In genomic region chr2:28717339-28717758, GRCh38 we compare ENCODE assay signal across 8 cellular contexts. TPM values are rescaled to one million over a fixed set of nuclear protein-coding genes. Genes with fewer than 3 reads are reported as not detected.
DNase-seq lines count a peak whose midpoint lies in the region; ATAC-seq lines count a peak whose summit lies in the region.

No MANE protein-coding gene starts in this region.

- no peaks in the 10 kb centered on the region for H3K36me3 ChIP-seq in CD4-positive, CD25-positive, alpha-beta regulatory T cell (ENCODE audit: control insufficient read depth, insufficient read depth, low read length)
- H3K36me3 ChIP-seq in aorta (ENCODE audit: control insufficient read depth in 1 of 2, insufficient read depth in 2 of 2, low read length in 1 of 2): no peaks in the 10 kb centered on the region

- H3K4me1 Mint-ChIP-seq in CD4-positive, CD25-positive, alpha-beta regulatory T cell: no peaks in the 10 kb centered on the region

- H3K4me3 Mint-ChIP-seq in CD4-positive, CD25-positive, alpha-beta regulatory T cell: no peak overlapping the region

- H3K27ac ChIP-seq in CD4-positive, CD25-positive, alpha-beta regulatory T cell (ENCODE audit: insufficient read depth, low read length, poor library complexity, severe bottlenecking): no peak overlapping the region
- H3K27ac ChIP-seq in aorta (ENCODE audit: low read depth in 1 of 2, low read length in 2 of 2): peak overlapping the region; percentile 28 to 64

- intact Hi-C loops in aorta (cut with DNase I): loop anchor here in 1 of 2 donors (1.0 kb wide), 1 partner anchor 52 kb away; no protein-coding TSS in a partner anchor

- H3K27me3 Mint-ChIP-seq in CD4-positive, CD25-positive, alpha-beta regulatory T cell: no peaks in the 10 kb centered on the region

- peak overlapping the region in 2 of 3 donors; percentile 39 to 52 for H3K27ac Mint-ChIP-seq in CD4-positive, CD25-positive, alpha-beta regulatory T cell

- H3K36me3 Mint-ChIP-seq in CD4-positive, CD25-positive, alpha-beta regulatory T cell: no peaks in the 10 kb centered on the region

- no peak overlapping the region for H3K4me3 ChIP-seq in CD4-positive, CD25-positive, alpha-beta regulatory T cell (ENCODE audit: low read depth, low read length)
- H3K4me3 ChIP-seq in aorta (ENCODE audit: low read length in 2 of 2): no peak overlapping the region

- H3K9me3 ChIP-seq in CD4-positive, CD25-positive, alpha-beta regulatory T cell (ENCODE audit: control insufficient read depth in 2 of 2, low read length in 2 of 2): no peaks in the 10 kb centered on the region
- H3K9me3 ChIP-seq in aorta (ENCODE audit: control insufficient read depth, low read length): no peaks in the 10 kb centered on the region

- H3K4me1 ChIP-seq in CD4-positive, CD25-positive, alpha-beta regulatory T cell (ENCODE audit: control insufficient read depth, insufficient read depth, low read length, poor library complexity, severe bottlenecking): no peaks in the 10 kb centered on the region
- peaks cover 2 to 4% of the 10 kb centered on the region in 2 donors for H3K4me1 ChIP-seq in aorta (ENCODE audit: control insufficient read depth in 1 of 2, insufficient read depth in 2 of 2, low read length in 2 of 2)

- ATAC-seq in CD4-positive, CD25-positive, alpha-beta regulatory T cell (ENCODE audit: low read depth in 2 of 2): peak in 1 of 2 donors; percentile 20
- peak; percentile 58 for ATAC-seq in aorta (ENCODE audit: low FRiP score)
- ATAC-seq in GM18519 (IDR thresholded peaks at IDR 0.05; ENCODE audit: low FRiP score, unreplicated experiment): no peak
- no peak for ATAC-seq in GM19397 (IDR thresholded peaks at IDR 0.05; ENCODE audit: unreplicated experiment)

- DNase-seq in CD4-positive, CD25-positive, alpha-beta regulatory T cell: no peak
- DNase-seq in NCI-H510A treated with DMSO at 0.1 percent for 48 hours (lab: John Stamatoyannopoulos, UW): peak; percentile 79
- peak; percentile 73 for DNase-seq in dermis blood vessel endothelial cell
- DNase-seq in midbrain (lab: John Stamatoyannopoulos, UW): peak; percentile 7
- DNase-seq in aorta: peak in 1 of 2 donors; percentile 87
- DNase-seq in stimulated activated CD4-positive, alpha-beta T cell treated with anti-CD3 and anti-CD28 coated beads, Interleukin-12 subunit alpha, Interleukin-12 subunit beta, amount 100 ng/mL, for 4 hours: no peak

- peaks cover 0 to 2% (median 0%) of the 10 kb centered on the region in 7 donors for H3K9me3 Mint-ChIP-seq in CD4-positive, CD25-positive, alpha-beta regulatory T cell

- H3K27me3 ChIP-seq in CD4-positive, CD25-positive, alpha-beta regulatory T cell (ENCODE audit: control insufficient read depth, insufficient read depth, low read length): no peaks in the 10 kb centered on the region
- no peaks in the 10 kb centered on the region for H3K27me3 ChIP-seq in aorta (ENCODE audit: control insufficient read depth in 1 of 2, insufficient read depth in 2 of 2, low read length in 1 of 2)

- 47 to 48% methylated on average over 5 of the region's 5 CpGs for WGBS in aorta, 2 donors

RNA-seq across cellular contexts. Expression of gene PPP1CB, which starts 34.3 kb away (rescaled TPM):
- total RNA-seq in CD4-positive, CD25-positive, alpha-beta regulatory T cell: 303 TPM
- polyA plus RNA-seq in CD4-positive, CD25-positive, alpha-beta regulatory T cell: 100 to 1,000 TPM; 102 to 136 (median 117) TPM
- total RNA-seq in dermis blood vessel endothelial cell (126 and 143 TPM in 2 replicates), aorta (100 to 1,000 TPM; 386 to 484 TPM)
- 100 to 1,000 TPM; 187 to 370 TPM for polyA plus RNA-seq in aorta

Comparison
In these comparisons a context has a peak if more than half of its experiments do, and no peak if none do; other contexts are left out.
1. DNase-seq: peak in NCI-H510A treated with DMSO at 0.1 percent for 48 hours (single experiment), dermis blood vessel endothelial cell (single experiment) and midbrain (single experiment); none in CD4-positive, CD25-positive, alpha-beta regulatory T cell (0 of 3) and stimulated activated CD4-positive, alpha-beta T cell treated with anti-CD3 and anti-CD28 coated beads, Interleukin-12 subunit alpha, Interleukin-12 subunit beta, amount 100 ng/mL, for 4 hours (single experiment).